ENCODE assay signal across 19 cellular contexts in genomic region chr21:41873005-41873404, GRCh38. TPM values are rescaled to one million over a fixed set of nuclear protein-coding genes. Genes with fewer than 3 reads are reported as not detected.
DNase-seq lines count a peak whose midpoint lies in the region; ATAC-seq and TF ChIP-seq lines count a peak whose summit lies in the region.
"Had no signal": no experiment of that assay in that cellular context is flagged by ENCODE, and none has a peak within 500 bp of the region (broad histone marks: within the 10 kb centered on the region; RNA-seq: fewer than 3 reads in every experiment).

No MANE protein-coding gene starts in this region.

- H4K20me1 ChIP-seq in GM23338 (replicated peaks; ENCODE audit: insufficient read depth) (peaks cover 10% of the 10 kb centered on the region), OCI-LY1 (ENCODE audit: insufficient read depth, low read length) (no peaks in the 10 kb centered on the region)

- H3K9me2 ChIP-seq in GM23338 (ENCODE audit: insufficient read depth) = no peaks in the 10 kb centered on the region
- no peaks in the 10 kb centered on the region for H3K9me2 ChIP-seq in OCI-LY1 (ENCODE audit: low read depth, low read length)

- H2AFZ ChIP-seq in GM23338 (no peak overlapping the region), OCI-LY1 (ENCODE audit: low read length) (no peak overlapping the region)

- POLR2A ChIA-PET in activated CD8-positive, alpha-beta T cell treated with anti-CD3 and anti-CD28 coated beads, Interleukin-2, amount 10 ng/mL, durations not matched to agents 7 days and 5 days (lab: Charles Lee) = no interaction called here

- no peaks in the 10 kb centered on the region for H3K27me3 ChIP-seq in GM23338 (ENCODE audit: insufficient read depth)
- H3K27me3 ChIP-seq in OCI-LY1 (ENCODE audit: insufficient read depth, low read length) = no peaks in the 10 kb centered on the region
- no peaks in the 10 kb centered on the region for H3K27me3 ChIP-seq in brain microvascular endothelial cell (replicated peaks)

- TF ChIP-seq CTCF in GM23338 (conservative IDR thresholded peaks at IDR 0.05; ENCODE audit: low read depth in 2 of 2) (peak; percentile 26 to 53; a peak in 3 of 4 replicates), OCI-LY1 (IDR thresholded peaks at IDR 0.05; ENCODE audit: low read length) (peak; percentile 10; the same call in 1 of the 2 replicates), brain microvascular endothelial cell (IDR thresholded peaks at IDR 0.05; ENCODE audit: low read depth, low read length, missing control alignments) (peak; percentile 6)

- H3K36me3 ChIP-seq in GM23338 (ENCODE audit: insufficient read depth) = no peaks in the 10 kb centered on the region
- H3K36me3 ChIP-seq in OCI-LY1 (ENCODE audit: insufficient read depth, low read length) = no peaks in the 10 kb centered on the region
- H3K36me3 ChIP-seq in brain microvascular endothelial cell (replicated peaks) = no peaks in the 10 kb centered on the region

- H3K4me3 Mint-ChIP-seq in GM23338 = no peak overlapping the region
- no peak overlapping the region for H3K4me3 Mint-ChIP-seq in activated CD8-positive, alpha-beta T cell treated with anti-CD3 and anti-CD28 coated beads, Interleukin-2, amount 10 ng/mL, durations not matched to agents 7 days and 5 days
- no peak overlapping the region for H3K4me3 Mint-ChIP-seq in stimulated activated memory B cell treated with anti-CD40 and anti-IgM and Interleukin-4, amounts not matched to agents 10 μg/mL and 1 μg/mL and 100 μg/mL, for 72 hours
- H3K4me3 Mint-ChIP-seq: B cell had no signal

- H3F3A ChIP-seq in GM23338 (replicated peaks; ENCODE audit: low read depth) (no peaks in the 10 kb centered on the region), OCI-LY1 (ENCODE audit: insufficient read depth, low read length) (peaks cover 8% of the 10 kb centered on the region; the same call in 1 of the 2 replicates)

- no peaks in the 10 kb centered on the region for H3K9me3 ChIP-seq in OCI-LY1 (ENCODE audit: low read length)

- intact Hi-C loops in posterior vena cava (cut with DNase I) = no loop called here

- peaks cover 6% of the 10 kb centered on the region for H3K27me3 Mint-ChIP-seq in GM23338 (ENCODE audit: insufficient read depth, low read depth, poor library complexity)
- no peaks in the 10 kb centered on the region for H3K27me3 Mint-ChIP-seq in activated CD8-positive, alpha-beta T cell treated with anti-CD3 and anti-CD28 coated beads, Interleukin-2, amount 10 ng/mL, durations not matched to agents 7 days and 5 days (ENCODE audit: low read depth)
- H3K27me3 Mint-ChIP-seq in stimulated activated memory B cell treated with anti-CD40 and anti-IgM and Interleukin-4, amounts not matched to agents 10 μg/mL and 1 μg/mL and 100 μg/mL, for 72 hours = no peaks in the 10 kb centered on the region
- H3K27me3 Mint-ChIP-seq: B cell; CD4-positive, CD25-positive, alpha-beta regulatory T cell had no signal

- peaks cover 47% of the 10 kb centered on the region for H3K79me2 ChIP-seq in GM23338 (replicated peaks; ENCODE audit: insufficient read depth)
- H3K79me2 ChIP-seq in OCI-LY1 (ENCODE audit: insufficient read depth, low read length) = no peaks in the 10 kb centered on the region

- no peaks in the 10 kb centered on the region for H3K9me3 Mint-ChIP-seq in GM23338
- H3K9me3 Mint-ChIP-seq in activated CD8-positive, alpha-beta T cell treated with anti-CD3 and anti-CD28 coated beads, Interleukin-2, amount 10 ng/mL, durations not matched to agents 7 days and 5 days (ENCODE audit: insufficient read depth) = no peaks in the 10 kb centered on the region
- H3K9me3 Mint-ChIP-seq in stimulated activated memory B cell treated with anti-CD40 and anti-IgM and Interleukin-4, amounts not matched to agents 10 μg/mL and 1 μg/mL and 100 μg/mL, for 72 hours = no peaks in the 10 kb centered on the region
- H3K9me3 Mint-ChIP-seq: CD4-positive, CD25-positive, alpha-beta regulatory T cell had no signal

- H3K4me1 Mint-ChIP-seq in GM23338 = peaks cover 19% of the 10 kb centered on the region
- H3K4me1 Mint-ChIP-seq in activated CD8-positive, alpha-beta T cell treated with anti-CD3 and anti-CD28 coated beads, Interleukin-2, amount 10 ng/mL, durations not matched to agents 7 days and 5 days (ENCODE audit: low read depth) = peaks cover 14% of the 10 kb centered on the region
- peaks cover 73% of the 10 kb centered on the region for H3K4me1 Mint-ChIP-seq in stimulated activated memory B cell treated with anti-CD40 and anti-IgM and Interleukin-4, amounts not matched to agents 10 μg/mL and 1 μg/mL and 100 μg/mL, for 72 hours

- DNase-seq in GM23338 (ENCODE audit: low spot score) = peak; percentile 57
- no peak for DNase-seq in brain microvascular endothelial cell
- peak; percentile 42 for DNase-seq in posterior vena cava (ENCODE audit: low spot score)
- no peak for DNase-seq in activated CD8-positive, alpha-beta T cell treated with anti-CD3 and anti-CD28 coated beads, Interleukin-2, amount 10 ng/mL, durations not matched to agents 7 days and 5 days
- DNase-seq: CD4-positive, CD25-positive, alpha-beta regulatory T cell; DMS153; KBM-7; MM.1S; NCI-H2029; NCI-H446 treated with DMSO at 0.1 percent for 48 hours; NCI-H526 treated with DMSO at 0.1 percent for 48 hours; SIG-M5; SW 1271 had no signal

- H3K36me3 Mint-ChIP-seq in GM23338 (ENCODE audit: low read depth) = peaks cover 3% of the 10 kb centered on the region; the same call in 2 of the 3 replicates
- H3K36me3 Mint-ChIP-seq in activated CD8-positive, alpha-beta T cell treated with anti-CD3 and anti-CD28 coated beads, Interleukin-2, amount 10 ng/mL, durations not matched to agents 7 days and 5 days (ENCODE audit: low read depth) = no peaks in the 10 kb centered on the region
- peaks cover 34% of the 10 kb centered on the region for H3K36me3 Mint-ChIP-seq in stimulated activated memory B cell treated with anti-CD40 and anti-IgM and Interleukin-4, amounts not matched to agents 10 μg/mL and 1 μg/mL and 100 μg/mL, for 72 hours

- no peak overlapping the region for H3K27ac ChIP-seq in GM23338 (ENCODE audit: low read depth)
- peak overlapping the region; percentile 100 for H3K27ac ChIP-seq in OCI-LY1 (ENCODE audit: low read depth, low read length, poor library complexity, severe bottlenecking)
- H3K27ac ChIP-seq in brain microvascular endothelial cell = no peak overlapping the region
- H3K27ac ChIP-seq: SK-N-MC had no signal

- in situ Hi-C loops in brain microvascular endothelial cell (cut with HindIII; ENCODE audit: low pct_ligation_motif_present, low sequenced_read_pairs) = no loop called here

- CTCF ChIA-PET in activated CD8-positive, alpha-beta T cell treated with anti-CD3 and anti-CD28 coated beads, Interleukin-2, amount 10 ng/mL, durations not matched to agents 7 days and 5 days (lab: Charles Lee) = no interaction called here

- no peak overlapping the region for H3K27ac Mint-ChIP-seq in GM23338
- no peak overlapping the region for H3K27ac Mint-ChIP-seq in activated CD8-positive, alpha-beta T cell treated with anti-CD3 and anti-CD28 coated beads, Interleukin-2, amount 10 ng/mL, durations not matched to agents 7 days and 5 days
- H3K27ac Mint-ChIP-seq in stimulated activated memory B cell treated with anti-CD40 and anti-IgM and Interleukin-4, amounts not matched to agents 10 μg/mL and 1 μg/mL and 100 μg/mL, for 72 hours = no peak overlapping the region
- H3K27ac Mint-ChIP-seq: B cell had no signal

- ATAC-seq in GM23338 (peak; percentile 68), HG03439 (IDR thresholded peaks at IDR 0.05; ENCODE audit: unreplicated experiment) (no peak), GM19351 (IDR thresholded peaks at IDR 0.05; ENCODE audit: unreplicated experiment) (no peak)
- no peak for ATAC-seq in activated CD8-positive, alpha-beta T cell treated with anti-CD3 and anti-CD28 coated beads, Interleukin-2, amount 10 ng/mL, durations not matched to agents 7 days and 5 days
- ATAC-seq in stimulated activated memory B cell treated with anti-CD40 and anti-IgM and Interleukin-4, amounts not matched to agents 10 μg/mL and 1 μg/mL and 100 μg/mL, for 72 hours = no peak

- H3K4me3 ChIP-seq in GM23338 (no peak overlapping the region), OCI-LY1 (ENCODE audit: low read depth, low read length, poor library complexity, severe bottlenecking) (no peak overlapping the region), brain microvascular endothelial cell (ENCODE audit: low read depth, low read length) (no peak overlapping the region)
- H3K4me3 ChIP-seq: SK-N-MC had no signal

- peak overlapping the region; percentile 91 for H3K9ac ChIP-seq in OCI-LY1 (ENCODE audit: low read length)

- H3K4me2 ChIP-seq in GM23338 = no peak overlapping the region
- H3K4me2 ChIP-seq in OCI-LY1 (ENCODE audit: low read length) = peak overlapping the region; percentile 45

- peaks cover 7% of the 10 kb centered on the region for H3K4me1 ChIP-seq in GM23338 (ENCODE audit: insufficient read depth)
- peaks cover 100% of the 10 kb centered on the region for H3K4me1 ChIP-seq in OCI-LY1 (ENCODE audit: insufficient read depth, low read length, severe bottlenecking)

TF ChIP-seq in GM23338, 12 proteins besides CTCF, POLR2A, EP300 and RAD21 (continues in another document):
- TF ChIP-seq EZH2phosphoT487 (IDR thresholded peaks at IDR 0.05; ENCODE audit: unreplicated experiment) (no peak), POLR2AphosphoS5 (IDR thresholded peaks at IDR 0.05; ENCODE audit: low read depth) (no peak), CREB1 (CRISPR knock-in tag; IDR thresholded peaks at IDR 0.05; ENCODE audit: low read depth) (no peak), ETS1 (IDR thresholded peaks at IDR 0.05) (no peak)

RNA-seq across cellular contexts. Expression of gene PRDM15, which starts 6.1 kb away (rescaled TPM):
- 8.2 and 10.6 TPM in 2 replicates for total RNA-seq in GM23338 (2014; rRNA removed; shearing (Covaris generic))
- 3.0 and 3.1 TPM in 2 replicates for polyA plus RNA-seq in GM23338 (2016; fragmentation: Nextera tagmentation; extraction: Ambion mirVana)
- total RNA-seq in posterior vena cava = 1 to 10 TPM; 2.9 to 5.0 TPM
- 1 to 10 TPM; 8.5 to 9.6 TPM for total RNA-seq in activated CD8-positive, alpha-beta T cell treated with anti-CD3 and anti-CD28 coated beads, Interleukin-2, amount 10 ng/mL, durations not matched to agents 7 days and 5 days

Comparison
In these comparisons a context has a peak if more than half of its experiments do, and no peak if none do; other contexts are left out.
1. DNase-seq: peak in GM23338 (single experiment) and posterior vena cava (single experiment); none in brain microvascular endothelial cell (single experiment) and activated CD8-positive, alpha-beta T cell treated with anti-CD3 and anti-CD28 coated beads, Interleukin-2, amount 10 ng/mL, durations not matched to agents 7 days and 5 days (single experiment).
2. Peak in every context shown above with its lines, with median percentiles within 50 percentile points of each other: CTCF ChIP-seq.